8 cellular contexts compared by ENCODE assay signal in the genomic region with DNA sequence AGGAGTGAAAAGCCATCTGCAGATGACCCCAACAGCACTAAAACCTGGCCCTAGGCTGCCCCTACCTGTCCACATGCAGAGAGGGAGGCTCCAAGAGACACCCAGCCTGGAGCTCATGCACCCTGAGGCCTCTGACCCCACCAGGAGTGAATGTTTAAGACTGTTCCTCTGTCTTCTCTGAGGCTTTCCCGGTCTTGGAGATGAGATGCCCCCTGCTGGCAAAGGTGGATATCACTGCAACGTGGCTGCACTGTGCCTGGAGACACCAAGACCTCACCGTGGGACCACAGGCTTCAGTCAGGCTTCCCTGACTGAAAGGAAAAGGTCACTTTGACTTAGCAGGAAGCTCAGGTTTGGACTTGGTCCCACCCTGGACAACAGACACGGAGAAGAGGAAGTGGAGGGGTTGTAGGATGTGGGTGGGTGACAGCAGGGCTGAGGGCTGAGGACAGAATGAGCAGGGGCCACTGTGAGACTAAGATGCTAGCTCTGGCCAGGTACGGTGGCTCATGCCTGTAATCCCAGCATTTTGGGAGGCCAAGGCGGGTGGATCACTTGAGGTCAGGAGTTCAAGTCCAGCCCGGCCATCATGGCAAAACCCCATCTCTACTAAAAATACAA. TPM values are rescaled to one million over a fixed set of nuclear protein-coding genes. Genes with fewer than 3 reads are reported as not detected.
A peak's percentile ranks its signal among the peaks of the same experiment; 100 is the strongest.
DNase-seq lines count a peak whose midpoint lies in the region; ATAC-seq, FAIRE-seq and TF ChIP-seq lines count a peak whose summit lies in the region.
"Not testable (repeated sequence)": the region's sequence is repeated elsewhere in the genome, so short reads cannot be mapped to it uniquely, and the experiment has no call there.

No MANE protein-coding gene starts in this region.

- H3K4me3 Mint-ChIP-seq in activated naive CD8-positive, alpha-beta T cell treated with anti-CD3 and anti-CD28 coated beads, Interleukin-2, amount 10 ng/mL, durations not matched to agents 7 days and 5 days = peak overlapping the region; percentile 52

- peaks cover 12% of the 10 kb centered on the region for H3K4me1 Mint-ChIP-seq in activated naive CD8-positive, alpha-beta T cell treated with anti-CD3 and anti-CD28 coated beads, Interleukin-2, amount 10 ng/mL, durations not matched to agents 7 days and 5 days

- POLR2A ChIA-PET in activated naive CD8-positive, alpha-beta T cell treated with anti-CD3 and anti-CD28 coated beads, Interleukin-2, amount 10 ng/mL, durations not matched to agents 7 days and 5 days (lab: Charles Lee) = not testable (repeated sequence)

- ATAC-seq in HG02588 (IDR thresholded peaks at IDR 0.05; ENCODE audit: unreplicated experiment) (peak; percentile 88), Right ventricle myocardium superior (ENCODE audit: poor library complexity) (peak; percentile 85)
- ATAC-seq in activated naive CD8-positive, alpha-beta T cell treated with anti-CD3 and anti-CD28 coated beads, Interleukin-2, amount 10 ng/mL, durations not matched to agents 7 days and 5 days (ENCODE audit: low read depth) = peak; percentile 85

- TF ChIP-seq POLR2A in GM12891 (IDR thresholded peaks at IDR 0.05; ENCODE audit: low read depth, low read length) = not testable (repeated sequence)

- peak; percentile 23 for DNase-seq in GM12891 (ENCODE audit: insufficient read length, low spot score)
- peak; percentile 8 for DNase-seq in NCI-H1092 (lab: John Stamatoyannopoulos, UW)
- peak; percentile 7 for DNase-seq in T-helper 22 cell (ENCODE audit: low read depth)
- peak; percentile 59 for DNase-seq in activated naive CD8-positive, alpha-beta T cell treated with anti-CD3 and anti-CD28 coated beads, Interleukin-2, amount 10 ng/mL, durations not matched to agents 7 days and 5 days
- peak; percentile 62 for DNase-seq in Right ventricle myocardium superior
- DNase-seq in posterior vena cava (ENCODE audit: low spot score) = peak; percentile 86
- peak; percentile 40 for DNase-seq in urothelium cell line (ENCODE audit: low spot score)

- H3K9me3 Mint-ChIP-seq in activated naive CD8-positive, alpha-beta T cell treated with anti-CD3 and anti-CD28 coated beads, Interleukin-2, amount 10 ng/mL, durations not matched to agents 7 days and 5 days = not testable (repeated sequence)

- H3K36me3 Mint-ChIP-seq in activated naive CD8-positive, alpha-beta T cell treated with anti-CD3 and anti-CD28 coated beads, Interleukin-2, amount 10 ng/mL, durations not matched to agents 7 days and 5 days = not testable (repeated sequence)

- H3K27ac Mint-ChIP-seq in activated naive CD8-positive, alpha-beta T cell treated with anti-CD3 and anti-CD28 coated beads, Interleukin-2, amount 10 ng/mL, durations not matched to agents 7 days and 5 days = peak overlapping the region; percentile 78

- intact Hi-C loops in Right ventricle myocardium superior (cut with DNase I); posterior vena cava (cut with DNase I): not testable (repeated sequence)

- not testable (repeated sequence) for H3K27me3 Mint-ChIP-seq in activated naive CD8-positive, alpha-beta T cell treated with anti-CD3 and anti-CD28 coated beads, Interleukin-2, amount 10 ng/mL, durations not matched to agents 7 days and 5 days

- FAIRE-seq in GM12891 (lab: Jason Lieb, UNC) (peak; percentile 93), urothelium cell line (lab: Jason Lieb, UNC) (peak; percentile 67)

RNA-seq across cellular contexts. Expression of gene FAM156A, which starts 31.8 kb away (rescaled TPM):
- 23.1 TPM for polyA plus RNA-seq in GM12891 (2012; ENCODE audit: low read depth, missing spikeins)
- total RNA-seq in activated naive CD8-positive, alpha-beta T cell treated with anti-CD3 and anti-CD28 coated beads, Interleukin-2, amount 10 ng/mL, durations not matched to agents 7 days and 5 days = 10 to 100 TPM; 19.3 to 23.3 TPM
- total RNA-seq in Right ventricle myocardium superior = 7.6 TPM
- 10 to 100 TPM; 10.8 to 17.5 TPM for total RNA-seq in posterior vena cava

RNA-seq across cellular contexts. Expression of gene GPR173, which starts 58.5 kb away (rescaled TPM):
- polyA plus RNA-seq in GM12891 (2012; ENCODE audit: low read depth, missing spikeins) = not detected
- under 1 TPM; 0.08 to 0.14 TPM for total RNA-seq in activated naive CD8-positive, alpha-beta T cell treated with anti-CD3 and anti-CD28 coated beads, Interleukin-2, amount 10 ng/mL, durations not matched to agents 7 days and 5 days
- total RNA-seq in Right ventricle myocardium superior (0.67 TPM), posterior vena cava (1 to 10 TPM; 2.7 to 3.7 TPM)

Comparison
In these comparisons a context has a peak if more than half of its experiments do, and no peak if none do; other contexts are left out.
1. Peak in every context shown above with its lines: DNase-seq and ATAC-seq.
2. DNase-seq: peak in every context shown above with its lines; median percentile 86 in posterior vena cava; 62 in Right ventricle myocardium superior; 59 in activated naive CD8-positive, alpha-beta T cell treated with anti-CD3 and anti-CD28 coated beads, Interleukin-2, amount 10 ng/mL, durations not matched to agents 7 days and 5 days; 40 in urothelium cell line; 23 in GM12891; 8 in NCI-H1092; 7 in T-helper 22 cell.